In the genomic region with DNA sequence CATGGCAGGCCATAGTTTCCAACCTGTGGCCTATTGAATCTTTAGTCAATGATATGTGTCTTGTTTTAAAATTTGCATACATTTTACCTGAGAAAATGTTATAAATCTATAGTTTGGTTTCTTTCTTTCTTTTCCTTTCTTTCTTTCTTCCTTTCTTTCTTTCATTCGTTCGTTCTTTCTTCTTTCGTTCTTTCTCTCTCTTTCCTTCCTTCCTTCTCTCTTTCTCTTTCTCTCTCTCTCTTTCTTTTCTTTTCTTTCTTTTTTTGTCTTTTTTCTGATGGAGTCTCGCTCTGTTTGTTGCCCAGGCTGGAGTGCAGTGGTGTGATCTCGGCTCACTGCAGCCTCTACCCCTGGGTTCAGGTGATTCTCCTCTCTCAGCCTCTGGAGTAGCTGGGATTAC, we compare ENCODE assay signal across 11 cellular contexts.
"Had no signal": no experiment of that assay in that cellular context is flagged by ENCODE, and none has a peak within 500 bp of the region (broad histone marks: within the 10 kb centered on the region; RNA-seq: fewer than 3 reads in every experiment).

No MANE protein-coding gene starts in this region.

- ATAC-seq: GM23338, HCT116 had no signal

- H3K4me1 ChIP-seq: HAP-1 had no signal

- H3K4me3 ChIP-seq: GM23248, GM23338, HAP-1 had no signal

- H3K9me3 ChIP-seq: HAP-1 had no signal

- H3K4me1 Mint-ChIP-seq: GM23338 had no signal

- H3K27ac ChIP-seq: GM23248 had no signal

- FAIRE-seq: H1, H54 had no signal

- H3K4me3 Mint-ChIP-seq: GM23338, H9, HFFc6 had no signal

- H3K27ac Mint-ChIP-seq: GM23338, HFFc6 had no signal

- DNase-seq: GM23248, GOT3, H7, H9, HCEC 1CT, HFFc6 had no signal

- H3K36me3 ChIP-seq: HAP-1 had no signal

- H3K9me3 Mint-ChIP-seq: GM23338, H9, HFFc6 had no signal
